10 cellular contexts compared by ENCODE assay signal in the genomic region with DNA sequence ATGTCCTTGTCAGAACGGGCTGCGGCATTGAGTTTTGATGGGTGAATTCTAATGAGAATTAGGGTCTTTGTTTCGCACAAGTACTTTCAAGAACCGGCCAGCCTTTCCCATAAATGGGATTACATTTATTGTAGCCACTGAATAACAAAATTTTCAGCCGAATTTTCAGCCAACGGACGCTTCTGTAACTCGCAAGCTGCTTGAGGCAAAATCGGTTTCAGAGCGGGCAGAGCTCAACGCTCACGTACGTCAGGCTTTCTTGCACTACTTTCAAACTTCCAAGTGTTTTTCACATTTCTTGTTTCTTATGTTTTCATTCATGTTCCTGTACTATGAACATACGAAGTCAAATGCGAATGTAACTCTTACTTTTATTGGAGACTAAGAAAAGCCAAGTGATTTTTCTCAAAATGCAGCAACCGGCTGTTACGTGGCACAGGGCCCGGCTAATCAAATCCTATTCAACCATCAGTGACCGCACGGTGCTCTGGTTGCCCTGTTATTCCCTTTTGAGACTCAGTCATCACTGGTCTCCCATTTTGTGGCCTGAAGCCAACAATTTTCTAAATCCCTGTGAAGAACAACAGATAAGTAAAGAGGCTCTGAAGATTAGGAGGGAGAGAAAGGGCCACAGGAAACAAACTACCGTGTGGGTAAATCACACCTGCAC.
DNase-seq lines count a peak whose midpoint lies in the region; ATAC-seq and TF ChIP-seq lines count a peak whose summit lies in the region.
"Had no signal": no experiment of that assay in that cellular context is flagged by ENCODE, and none has a peak within 500 bp of the region (broad histone marks: within the 10 kb centered on the region; RNA-seq: fewer than 3 reads in every experiment).

No MANE protein-coding gene starts in this region.

- H3K36me3 Mint-ChIP-seq in activated T-cell treated with anti-CD3 and anti-CD28 coated beads, Interleukin-2, amount 50 U/mL, for 72 hours (ENCODE audit: insufficient read depth in 2 of 2): no peaks in the 10 kb centered on the region
- H3K36me3 Mint-ChIP-seq: CD8-positive, alpha-beta T cell had no signal

- no peak overlapping the region for H3K27ac Mint-ChIP-seq in activated T-cell treated with anti-CD3 and anti-CD28 coated beads, Interleukin-2, amount 50 U/mL, for 72 hours
- H3K27ac Mint-ChIP-seq: CD8-positive, alpha-beta T cell had no signal

- no peaks in the 10 kb centered on the region for H3K9me3 Mint-ChIP-seq in activated T-cell treated with anti-CD3 and anti-CD28 coated beads, Interleukin-2, amount 50 U/mL, for 72 hours
- H3K9me3 Mint-ChIP-seq: CD8-positive, alpha-beta T cell had no signal

- intact Hi-C loops in prostate gland (cut with DNase I): loop anchor here (5.0 kb wide), 1 partner anchor 45 kb away; no protein-coding TSS in a partner anchor

- H3K27me3 Mint-ChIP-seq in activated T-cell treated with anti-CD3 and anti-CD28 coated beads, Interleukin-2, amount 50 U/mL, for 72 hours (ENCODE audit: low read depth): peaks cover 53% of the 10 kb centered on the region

- peak overlapping the region; percentile 48 for H3K4me3 ChIP-seq in astrocyte of the cerebellum (ENCODE audit: low read depth, low read length)
- H3K4me3 ChIP-seq in kidney epithelial cell (ENCODE audit: low read depth, low read length): peak overlapping the region; percentile 30
- peak overlapping the region in 1 of 2 donors; percentile 2 for H3K4me3 ChIP-seq in prostate gland

- no peak for TF ChIP-seq POLR2A in prostate gland (IDR thresholded peaks at IDR 0.05)

- no peaks in the 10 kb centered on the region for H3K4me1 ChIP-seq in prostate gland (replicated peaks)

- peak overlapping the region; percentile 82 to 89 for H3K4me3 Mint-ChIP-seq in activated T-cell treated with anti-CD3 and anti-CD28 coated beads, Interleukin-2, amount 50 U/mL, for 72 hours

- in situ Hi-C loops in astrocyte of the cerebellum (cut with HindIII; ENCODE audit: low sequenced_read_pairs): loop anchor here (25.0 kb wide), 1 partner anchor 335 kb away; no protein-coding TSS in a partner anchor

- no peaks in the 10 kb centered on the region for H3K9me3 ChIP-seq in prostate gland

- no peak for DNase-seq in activated T-cell treated with anti-CD3 and anti-CD28 coated beads, Interleukin-2, amount 50 U/mL, for 72 hours
- DNase-seq in activated T-cell treated with anti-CD3 and anti-CD28 coated beads, Interleukin-2, amount 50 U/mL, for 1 hour: no peak
- DNase-seq in astrocyte of the cerebellum (ENCODE audit: low read depth) (no peak), kidney epithelial cell (ENCODE audit: low read depth) (no peak), superior temporal gyrus (ENCODE audit: extremely low spot score) (peak; percentile 67), NCI-H1436 treated with DMSO at 0.1 percent for 48 hours (lab: John Stamatoyannopoulos, UW) (no peak), GM19238 (ENCODE audit: insufficient read length, low spot score) (no peak), prostate gland (ENCODE audit: low spot score) (no peak)
- DNase-seq: NCI-H446 had no signal

- peaks cover 7% of the 10 kb centered on the region for H3K4me1 Mint-ChIP-seq in activated T-cell treated with anti-CD3 and anti-CD28 coated beads, Interleukin-2, amount 50 U/mL, for 72 hours (ENCODE audit: low read depth)

- no peak overlapping the region for H3K27ac ChIP-seq in prostate gland

- WGBS in prostate gland: 55% methylated on average over 21 of the region's 21 CpGs

- TF ChIP-seq CTCF in astrocyte of the cerebellum (IDR thresholded peaks at IDR 0.05; ENCODE audit: low read depth, low read length, missing control alignments) (no peak), kidney epithelial cell (IDR thresholded peaks at IDR 0.05; ENCODE audit: insufficient read depth, low read length, poor library complexity, severe bottlenecking) (no peak), prostate gland (IDR thresholded peaks at IDR 0.05) (no peak)

- ATAC-seq in activated T-cell treated with anti-CD3 and anti-CD28 coated beads, Interleukin-2, amount 50 U/mL, for 72 hours (replicated peaks in 1 of 2): no peak

- H3K36me3 ChIP-seq in kidney epithelial cell (ENCODE audit: control insufficient read depth, insufficient read depth, low read length): no peaks in the 10 kb centered on the region
- H3K36me3 ChIP-seq in prostate gland: no peaks in the 10 kb centered on the region

- H3K27me3 ChIP-seq in kidney epithelial cell (ENCODE audit: control insufficient read depth, insufficient read depth, low read length) (no peaks in the 10 kb centered on the region), prostate gland (replicated peaks; ENCODE audit: insufficient read depth) (peaks cover 4% of the 10 kb centered on the region)
